Comparison of ENCODE assay signal across 8 cellular contexts in genomic region chr1:46489169-46489637, GRCh38.
DNase-seq lines count a peak whose midpoint lies in the region; TF ChIP-seq lines count a peak whose summit lies in the region.

No MANE protein-coding gene starts in this region.

- no peaks in the 10 kb centered on the region for H3K4me1 ChIP-seq in KMS-11 (ENCODE audit: low read depth, poor library complexity, severe bottlenecking)

- H3K4me2 ChIP-seq in KMS-11: peak overlapping the region; percentile 42; the same call in 1 of the 2 replicates

- H2AFZ ChIP-seq in KMS-11 (ENCODE audit: low read depth): peak overlapping the region; percentile 59; the same call in 1 of the 2 replicates

- H3K27me3 ChIP-seq in KMS-11 (ENCODE audit: insufficient read depth, low read depth): peaks cover 41% of the 10 kb centered on the region

- no peak overlapping the region for H3K27ac ChIP-seq in KMS-11

- H3K9ac ChIP-seq in KMS-11: no peak overlapping the region

- no peak overlapping the region for H3K4me3 ChIP-seq in KMS-11 (IDR thresholded peaks at IDR 0.05; ENCODE audit: insufficient read depth, low read depth, low read length)

- DNase-seq in activated T-cell treated with anti-CD3 and anti-CD28 coated beads for 4 hours: peak; percentile 44
- peak; percentile 61 for DNase-seq in iPS-NIHi11 (ENCODE audit: low spot score)
- peak; percentile 61 for DNase-seq in stimulated activated CD8-positive, alpha-beta memory T cell treated with anti-CD3 and anti-CD28 coated beads, Interleukin-4, amount 100 ng/mL, for 48 hours
- DNase-seq in NCI-H2107 (lab: John Stamatoyannopoulos, UW): no peak
- no peak for DNase-seq in midbrain (lab: John Stamatoyannopoulos, UW)
- no peak for DNase-seq in NCI-H1436 (lab: John Stamatoyannopoulos, UW)
- no peak for DNase-seq in medulla oblongata (ENCODE audit: extremely low spot score)

- no peaks in the 10 kb centered on the region for H3K36me3 ChIP-seq in KMS-11 (ENCODE audit: insufficient read depth)

- no peak for TF ChIP-seq CTCF in KMS-11 (conservative IDR thresholded peaks at IDR 0.05; ENCODE audit: low read depth, low read length)

- H3K79me2 ChIP-seq in KMS-11 (ENCODE audit: insufficient read depth, low read depth): no peaks in the 10 kb centered on the region

- no peaks in the 10 kb centered on the region for H4K20me1 ChIP-seq in KMS-11 (ENCODE audit: insufficient read depth)

Comparison
In these comparisons a context has a peak if more than half of its experiments do, and no peak if none do; other contexts are left out.
1. DNase-seq: peak in activated T-cell treated with anti-CD3 and anti-CD28 coated beads for 4 hours (single experiment), iPS-NIHi11 (single experiment) and stimulated activated CD8-positive, alpha-beta memory T cell treated with anti-CD3 and anti-CD28 coated beads, Interleukin-4, amount 100 ng/mL, for 48 hours (single experiment); none in NCI-H2107 (single experiment), midbrain (single experiment), NCI-H1436 (single experiment) and medulla oblongata (single experiment).